9 cellular contexts compared by ENCODE assay signal in genomic region chr2:47486858-47487497, GRCh38.
DNase-seq lines count a peak whose midpoint lies in the region; ATAC-seq and TF ChIP-seq lines count a peak whose summit lies in the region.
"Had no signal": no experiment of that assay in that cellular context is flagged by ENCODE, and none has a peak within 500 bp of the region (broad histone marks: within the 10 kb centered on the region; RNA-seq: fewer than 3 reads in every experiment).

No MANE protein-coding gene starts in this region.

- no peak for TF ChIP-seq CTCF in DND-41 (IDR thresholded peaks at IDR 0.05; ENCODE audit: borderline replicate concordance, extremely low read depth, low read length, poor library complexity, severe bottlenecking)
- no peak for TF ChIP-seq CTCF in brain (conservative IDR thresholded peaks at IDR 0.05)

- H3K9me3 ChIP-seq in DND-41 (ENCODE audit: insufficient read depth, low read length, severe bottlenecking): no peaks in the 10 kb centered on the region

- no peaks in the 10 kb centered on the region for H3K27me3 Mint-ChIP-seq in brain
- no peaks in the 10 kb centered on the region for H3K27me3 Mint-ChIP-seq in activated T-helper 1 cell treated with anti-CD3 and anti-CD28 coated beads, Interleukin-12 subunit alpha, Interleukin-12 subunit beta, Interleukin-2, Interleukin-4 antibody, amounts not matched to agents 30 ng/mL and 10 ng/mL and 1 ng/mL, durations not matched to agents 14 hours and 24 hours and 36 hours (ENCODE audit: insufficient read depth)

- peaks cover 19% of the 10 kb centered on the region for H3K4me1 Mint-ChIP-seq in brain
- peaks cover 10% of the 10 kb centered on the region for H3K4me1 Mint-ChIP-seq in activated T-helper 1 cell treated with anti-CD3 and anti-CD28 coated beads, Interleukin-12 subunit alpha, Interleukin-12 subunit beta, Interleukin-2, Interleukin-4 antibody, amounts not matched to agents 30 ng/mL and 10 ng/mL and 1 ng/mL, durations not matched to agents 14 hours and 24 hours and 36 hours (ENCODE audit: low read depth)

- H2AFZ ChIP-seq in DND-41 (ENCODE audit: low read depth, low read length): no peak overlapping the region

- peak overlapping the region; percentile 12; the same call in 1 of the 2 replicates for H3K27ac ChIP-seq in DND-41 (ENCODE audit: low read length)
- H3K27ac ChIP-seq in caudate nucleus (ENCODE audit: low read depth, low read length): no peak overlapping the region

- H3K27ac Mint-ChIP-seq in brain: peak overlapping the region in 4 of 5 experiments; percentile 11 to 47 (median 28)
- no peak overlapping the region for H3K27ac Mint-ChIP-seq in activated T-helper 1 cell treated with anti-CD3 and anti-CD28 coated beads, Interleukin-12 subunit alpha, Interleukin-12 subunit beta, Interleukin-2, Interleukin-4 antibody, amounts not matched to agents 30 ng/mL and 10 ng/mL and 1 ng/mL, durations not matched to agents 14 hours and 24 hours and 36 hours

- peaks cover 0 to 3% (median 0%) of the 10 kb centered on the region in 5 experiments for H3K9me3 Mint-ChIP-seq in brain
- no peaks in the 10 kb centered on the region for H3K9me3 Mint-ChIP-seq in activated T-helper 1 cell treated with anti-CD3 and anti-CD28 coated beads, Interleukin-12 subunit alpha, Interleukin-12 subunit beta, Interleukin-2, Interleukin-4 antibody, amounts not matched to agents 30 ng/mL and 10 ng/mL and 1 ng/mL, durations not matched to agents 14 hours and 24 hours and 36 hours

- ATAC-seq in DND-41 (ENCODE audit: insufficient read depth, low read depth): peak; percentile 49; the same call in 1 of the 3 replicates
- peak; percentile 77 for ATAC-seq in GM21381 (IDR thresholded peaks at IDR 0.05; ENCODE audit: unreplicated experiment)

- DNase-seq in DND-41 (no peak), KBM-7 (peak; percentile 86), AG08396 (ENCODE audit: low spot score) (no peak), caudate nucleus (lab: John Stamatoyannopoulos, UW) (no peak)
- no peak for DNase-seq in activated T-helper 1 cell treated with anti-CD3 and anti-CD28 coated beads, Interleukin-12 subunit alpha, Interleukin-12 subunit beta, Interleukin-2, Interleukin-4 antibody, amounts not matched to agents 30 ng/mL and 10 ng/mL and 1 ng/mL, durations not matched to agents 14 hours and 24 hours and 36 hours (ENCODE audit: low spot score)
- DNase-seq in stimulated activated CD4-positive, alpha-beta T cell treated with anti-CD3 and anti-CD28 coated beads, Interleukin-2, amount 100 ng/mL, for 48 hours: no peak
- DNase-seq: DMS153 had no signal

- H3K4me1 ChIP-seq in DND-41 (ENCODE audit: insufficient read depth, low read length): no peaks in the 10 kb centered on the region

- no peak overlapping the region for H3K4me2 ChIP-seq in DND-41 (ENCODE audit: insufficient read depth, low read length)

- in situ Hi-C loops in KBM-7 (cut with MboI; ENCODE audit: low pct_unique_long_range_greater_than_20kb, low sequenced_read_pairs): no loop called here

- no peak overlapping the region for H3K9ac ChIP-seq in DND-41 (ENCODE audit: low read depth, low read length)

- H4K20me1 ChIP-seq in DND-41 (ENCODE audit: insufficient read depth, low read length): no peaks in the 10 kb centered on the region

- no peaks in the 10 kb centered on the region for H3K79me2 ChIP-seq in DND-41 (ENCODE audit: insufficient read depth, low read length)

- intact Hi-C loops in activated T-helper 1 cell treated with anti-CD3 and anti-CD28 coated beads, Interleukin-12 subunit alpha, Interleukin-12 subunit beta, Interleukin-2, Interleukin-4 antibody, amounts not matched to agents 30 ng/mL and 10 ng/mL and 1 ng/mL, durations not matched to agents 14 hours and 24 hours and 36 hours (cut with micrococcal nuclease): no loop called here

- peaks cover 33% of the 10 kb centered on the region for H3K36me3 Mint-ChIP-seq in brain
- H3K36me3 Mint-ChIP-seq in activated T-helper 1 cell treated with anti-CD3 and anti-CD28 coated beads, Interleukin-12 subunit alpha, Interleukin-12 subunit beta, Interleukin-2, Interleukin-4 antibody, amounts not matched to agents 30 ng/mL and 10 ng/mL and 1 ng/mL, durations not matched to agents 14 hours and 24 hours and 36 hours (ENCODE audit: low read depth): peaks cover 17% of the 10 kb centered on the region

- H3K4me3 Mint-ChIP-seq in brain: no peak overlapping the region
- H3K4me3 Mint-ChIP-seq in activated T-helper 1 cell treated with anti-CD3 and anti-CD28 coated beads, Interleukin-12 subunit alpha, Interleukin-12 subunit beta, Interleukin-2, Interleukin-4 antibody, amounts not matched to agents 30 ng/mL and 10 ng/mL and 1 ng/mL, durations not matched to agents 14 hours and 24 hours and 36 hours: no peak overlapping the region

- H3K4me3 ChIP-seq in DND-41 (ENCODE audit: low read depth in 1 of 2, low read length in 2 of 2): no peak overlapping the region

- H3K27me3 ChIP-seq in DND-41 (ENCODE audit: insufficient read depth, low read length, poor library complexity): no peaks in the 10 kb centered on the region

- H3K36me3 ChIP-seq in DND-41 (ENCODE audit: insufficient read depth, low read length): peaks cover 34% of the 10 kb centered on the region
